Comparison of ENCODE assay signal across 20 cellular contexts in the genomic region with DNA sequence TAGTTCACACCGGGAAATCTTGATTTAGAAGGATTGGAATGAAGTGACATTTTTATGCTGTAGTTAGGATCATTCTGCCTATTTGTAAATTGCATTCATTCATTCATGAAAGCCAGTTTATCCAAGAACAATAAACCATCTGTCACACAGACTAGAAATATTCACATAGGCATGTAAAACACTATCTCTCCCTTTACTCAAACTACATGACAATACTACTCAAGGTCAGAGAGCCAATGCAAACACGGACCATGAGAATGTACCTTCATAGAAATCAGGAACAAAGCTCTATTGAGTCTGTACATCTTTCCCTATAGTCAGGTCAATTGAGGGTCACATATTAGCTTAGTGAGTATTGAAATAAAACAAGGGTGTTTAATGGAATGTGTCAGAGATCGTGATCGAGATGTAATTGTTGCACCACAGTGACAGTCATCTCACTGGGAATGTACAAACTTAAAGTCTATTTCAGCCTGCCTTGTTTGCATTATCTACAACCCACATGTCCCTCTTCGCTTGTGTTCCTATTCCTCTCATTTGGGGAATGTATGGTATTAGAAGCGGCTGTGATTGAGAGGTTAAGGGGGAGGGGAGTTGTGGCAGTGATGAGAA.
DNase-seq lines count a peak whose midpoint lies in the region; ATAC-seq, FAIRE-seq and TF ChIP-seq lines count a peak whose summit lies in the region.
"Had no signal": no experiment of that assay in that cellular context is flagged by ENCODE, and none has a peak within 500 bp of the region (broad histone marks: within the 10 kb centered on the region; RNA-seq: fewer than 3 reads in every experiment).

No MANE protein-coding gene starts in this region.

- no peaks in the 10 kb centered on the region for H3K27me3 ChIP-seq in left ventricle myocardium inferior (ENCODE audit: low read depth)
- no peaks in the 10 kb centered on the region for H3K27me3 ChIP-seq in heart right ventricle
- H3K27me3 ChIP-seq in bronchial epithelial cell (ENCODE audit: control insufficient read depth, insufficient read depth, low read length), result no peaks in the 10 kb centered on the region
- H3K27me3 ChIP-seq in muscle layer of colon (ENCODE audit: control insufficient read depth in 1 of 2, insufficient read depth in 2 of 2, low read length in 2 of 2), result no peaks in the 10 kb centered on the region

- H3K9me3 ChIP-seq in left ventricle myocardium inferior (replicated peaks) (peaks cover 23% of the 10 kb centered on the region), heart right ventricle (peaks cover 0 to 30% (median 5%) of the 10 kb centered on the region in 11 donors), muscle layer of colon (ENCODE audit: low read length) (no peaks in the 10 kb centered on the region)

- no peak for TF ChIP-seq CTCF in left ventricle myocardium inferior (IDR thresholded peaks at IDR 0.05; ENCODE audit: borderline replicate concordance)
- TF ChIP-seq CTCF in heart right ventricle (IDR thresholded peaks at IDR 0.05), result no peak
- TF ChIP-seq CTCF in bronchial epithelial cell (IDR thresholded peaks at IDR 0.05; ENCODE audit: insufficient read depth, low read length, severe bottlenecking), result no peak

- H3K36me3 ChIP-seq in left ventricle myocardium inferior (no peaks in the 10 kb centered on the region), heart right ventricle (no peaks in the 10 kb centered on the region), bronchial epithelial cell (ENCODE audit: control insufficient read depth, insufficient read depth, low read length) (no peaks in the 10 kb centered on the region), muscle layer of colon (ENCODE audit: insufficient read depth, low read length) (no peaks in the 10 kb centered on the region)

- H3K9ac ChIP-seq in muscle layer of colon (ENCODE audit: low read length), result no peak overlapping the region

- ATAC-seq in heart right ventricle (no peak), GM21576 (IDR thresholded peaks at IDR 0.05; ENCODE audit: unreplicated experiment) (no peak), GM19452 (IDR thresholded peaks at IDR 0.05; ENCODE audit: unreplicated experiment) (no peak)
- ATAC-seq: activated T-cell treated with anti-CD3 and anti-CD28 coated beads, Interleukin-2, amount 50 U/mL, for 72 hours; left cardiac atrium; stimulated activated naive CD8-positive, alpha-beta T cell treated with anti-CD3 and anti-CD28 coated beads, Interleukin-15, Interleukin-2, amounts not matched to agents 100 U/mL and 50 U/mL, for 24 hours; T-helper 17 cell had no signal

- H3K27ac ChIP-seq in left ventricle myocardium inferior (replicated peaks) (peak overlapping the region; percentile 80), heart right ventricle (peak overlapping the region in 2 of 10 donors; percentile 37 to 47), muscle layer of colon (ENCODE audit: low read depth, low read length) (peak overlapping the region; percentile 69)
- H3K27ac ChIP-seq: PC-9 had no signal

- H3K4me1 ChIP-seq in left ventricle myocardium inferior, result peaks cover 51% of the 10 kb centered on the region
- H3K4me1 ChIP-seq in heart right ventricle, result peaks cover 2 to 55% (median 20%) of the 10 kb centered on the region in 9 donors
- H3K4me1 ChIP-seq in muscle layer of colon (ENCODE audit: insufficient read depth, low read length), result peaks cover 55% of the 10 kb centered on the region

- intact Hi-C loops in left ventricle myocardium inferior (cut with micrococcal nuclease) (no loop called here), heart right ventricle (cut with DNase I) (no loop called here)

- DNase-seq in left ventricle myocardium inferior, result no peak
- no peak for DNase-seq in heart right ventricle
- no peak for DNase-seq in bronchial epithelial cell (ENCODE audit: low read depth)
- no peak for DNase-seq in SIG-M5 treated with dmso at 0.1 percent for 504 hours (lab: John Stamatoyannopoulos, UW; ENCODE audit: unreplicated experiment)
- DNase-seq in retina, result no peak
- DNase-seq: 8988T; activated CD4-positive, alpha-beta T cell treated with anti-CD3 and anti-CD28 coated beads, Interleukin-2, amount 50 U/mL, for 1 hour; activated T-cell treated with anti-CD3 and anti-CD28 coated beads, Interleukin-2, amount 50 U/mL, for 72 hours; anterior cingulate cortex; effector CD4-positive, alpha-beta T cell; head of caudate nucleus; left cardiac atrium; NCI-H1105; NCI-H446; stimulated activated naive CD8-positive, alpha-beta T cell treated with anti-CD3 and anti-CD28 coated beads, Interleukin-15, Interleukin-2, amounts not matched to agents 100 U/mL and 50 U/mL, for 24 hours; T-helper 17 cell had no signal

- WGBS in heart right ventricle, 2 donors, result 77 to 84% methylated on average over 6 of the region's 6 CpGs

- H3K4me3 ChIP-seq in left ventricle myocardium inferior (no peak overlapping the region), heart right ventricle (no peak overlapping the region), bronchial epithelial cell (ENCODE audit: low read depth, low read length) (no peak overlapping the region), muscle layer of colon (ENCODE audit: low read depth in 1 of 2, low read length in 2 of 2) (no peak overlapping the region)
- H3K4me3 ChIP-seq: PC-9 had no signal

- FAIRE-seq in bronchial epithelial cell (lab: Jason Lieb, UNC), result peak; percentile 73
